ENCODE assay signal across 1 cellular context in the genomic region with DNA sequence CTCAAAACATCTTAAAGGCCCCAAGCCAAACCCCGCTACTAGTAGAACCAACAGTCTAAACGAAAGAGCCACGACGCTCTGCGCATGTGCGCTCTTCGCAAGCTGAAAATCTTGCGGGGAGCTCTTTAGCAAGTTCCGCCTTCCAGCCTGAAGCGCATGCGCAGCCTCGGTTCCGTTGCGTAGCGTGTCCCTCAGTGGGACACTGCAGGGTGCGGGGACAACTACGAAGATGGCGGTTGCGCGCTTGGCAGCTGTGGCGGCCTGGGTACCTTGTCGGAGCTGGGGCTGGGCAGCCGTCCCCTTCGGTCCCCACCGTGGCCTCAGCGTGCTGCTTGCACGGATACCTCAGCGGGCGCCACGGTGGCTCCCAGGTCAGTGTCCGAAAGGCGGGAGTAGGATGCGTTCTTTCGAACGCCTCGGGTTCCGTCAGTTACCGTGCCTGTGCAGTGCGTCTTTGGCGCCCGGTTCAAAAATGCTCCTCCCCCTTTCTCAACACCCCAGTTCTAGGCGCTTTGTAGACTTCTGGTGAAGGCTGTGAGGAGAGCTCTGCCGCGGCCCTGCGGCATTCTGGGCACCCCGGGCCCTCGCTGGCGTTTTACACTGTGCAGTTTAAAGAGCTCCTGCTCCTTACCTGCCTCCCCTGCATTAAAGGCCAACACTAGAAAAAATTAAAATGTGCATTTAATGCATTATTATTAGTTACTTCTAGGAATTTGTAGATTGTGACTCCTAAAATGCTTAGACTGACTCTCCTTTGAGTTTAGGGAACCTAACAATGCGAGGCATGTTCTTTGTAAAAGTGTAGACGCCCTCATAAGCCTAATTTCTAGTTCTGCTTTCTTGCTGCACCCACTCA.
TF ChIP-seq lines count a peak whose summit lies in the region.

A gene (plus strand): TSS at position 194 of the 856 bp plus-strand sequence. CDS start 36 bp downstream, at position 230.

TF ChIP-seq in HepG2, 621 proteins besides CTCF, POLR2A, EP300 and RAD21 (continued from another document and continues in another):
- TF ChIP-seq, protein P1, sequence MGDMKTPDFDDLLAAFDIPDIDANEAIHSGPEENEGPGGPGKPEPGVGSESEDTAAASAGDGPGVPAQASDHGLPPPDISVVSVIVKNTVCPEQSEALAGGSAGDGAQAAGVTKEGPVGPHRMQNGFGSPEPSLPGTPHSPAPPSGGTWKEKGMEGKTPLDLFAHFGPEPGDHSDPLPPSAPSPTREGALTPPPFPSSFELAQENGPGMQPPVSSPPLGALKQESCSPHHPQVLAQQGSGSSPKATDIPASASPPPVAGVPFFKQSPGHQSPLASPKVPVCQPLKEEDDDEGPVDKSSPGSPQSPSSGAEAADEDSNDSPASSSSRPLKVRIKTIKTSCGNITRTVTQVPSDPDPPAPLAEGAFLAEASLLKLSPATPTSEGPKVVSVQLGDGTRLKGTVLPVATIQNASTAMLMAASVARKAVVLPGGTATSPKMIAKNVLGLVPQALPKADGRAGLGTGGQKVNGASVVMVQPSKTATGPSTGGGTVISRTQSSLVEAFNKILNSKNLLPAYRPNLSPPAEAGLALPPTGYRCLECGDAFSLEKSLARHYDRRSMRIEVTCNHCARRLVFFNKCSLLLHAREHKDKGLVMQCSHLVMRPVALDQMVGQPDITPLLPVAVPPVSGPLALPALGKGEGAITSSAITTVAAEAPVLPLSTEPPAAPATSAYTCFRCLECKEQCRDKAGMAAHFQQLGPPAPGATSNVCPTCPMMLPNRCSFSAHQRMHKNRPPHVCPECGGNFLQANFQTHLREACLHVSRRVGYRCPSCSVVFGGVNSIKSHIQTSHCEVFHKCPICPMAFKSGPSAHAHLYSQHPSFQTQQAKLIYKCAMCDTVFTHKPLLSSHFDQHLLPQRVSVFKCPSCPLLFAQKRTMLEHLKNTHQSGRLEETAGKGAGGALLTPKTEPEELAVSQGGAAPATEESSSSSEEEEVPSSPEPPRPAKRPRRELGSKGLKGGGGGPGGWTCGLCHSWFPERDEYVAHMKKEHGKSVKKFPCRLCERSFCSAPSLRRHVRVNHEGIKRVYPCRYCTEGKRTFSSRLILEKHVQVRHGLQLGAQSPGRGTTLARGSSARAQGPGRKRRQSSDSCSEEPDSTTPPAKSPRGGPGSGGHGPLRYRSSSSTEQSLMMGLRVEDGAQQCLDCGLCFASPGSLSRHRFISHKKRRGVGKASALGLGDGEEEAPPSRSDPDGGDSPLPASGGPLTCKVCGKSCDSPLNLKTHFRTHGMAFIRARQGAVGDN (CRISPR knock-in tag; IDR thresholded peaks at IDR 0.05): peak; percentile 98
- TF ChIP-seq SNAPC2 (CRISPR knock-in tag; IDR thresholded peaks at IDR 0.05): peak; percentile 13; the same call in 1 of the 2 replicates
- TF ChIP-seq MXD4 (CRISPR knock-in tag; IDR thresholded peaks at IDR 0.05): peak; percentile 49; the same call in 1 of the 2 replicates
- peak; percentile 83; the same call in 1 of the 2 replicates for TF ChIP-seq ZNF256 (CRISPR knock-in tag; conservative IDR thresholded peaks at IDR 0.05)
- TF ChIP-seq ZNF598 (CRISPR knock-in tag; IDR thresholded peaks at IDR 0.05; ENCODE audit: borderline replicate concordance): peak; percentile 82; the same call in 1 of the 2 replicates
- TF ChIP-seq, protein P2, sequence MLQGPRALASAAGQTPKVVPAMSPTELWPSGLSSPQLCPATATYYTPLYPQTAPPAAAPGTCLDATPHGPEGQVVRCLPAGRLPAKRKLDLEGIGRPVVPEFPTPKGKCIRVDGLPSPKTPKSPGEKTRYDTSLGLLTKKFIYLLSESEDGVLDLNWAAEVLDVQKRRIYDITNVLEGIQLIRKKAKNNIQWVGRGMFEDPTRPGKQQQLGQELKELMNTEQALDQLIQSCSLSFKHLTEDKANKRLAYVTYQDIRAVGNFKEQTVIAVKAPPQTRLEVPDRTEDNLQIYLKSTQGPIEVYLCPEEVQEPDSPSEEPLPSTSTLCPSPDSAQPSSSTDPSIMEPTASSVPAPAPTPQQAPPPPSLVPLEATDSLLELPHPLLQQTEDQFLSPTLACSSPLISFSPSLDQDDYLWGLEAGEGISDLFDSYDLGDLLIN (CRISPR knock-in tag; IDR thresholded peaks at IDR 0.05; ENCODE audit: borderline replicate concordance): 0 out of 2 replicates have a peak, but pooled peaks have one; percentile 44
- TF ChIP-seq MBD4 (IDR thresholded peaks at IDR 0.05; ENCODE audit: borderline replicate concordance, low read length): no peak
- TF ChIP-seq ELF1 (CRISPR knock-in tag; IDR thresholded peaks at IDR 0.05): peak; percentile 83
- TF ChIP-seq ZBTB20 (CRISPR knock-in tag; IDR thresholded peaks at IDR 0.05; ENCODE audit: borderline replicate concordance, low read depth): 0 out of 2 replicates have a peak, but pooled peaks have one; percentile 60
- TF ChIP-seq KLF6 (CRISPR knock-in tag; IDR thresholded peaks at IDR 0.05): peak; percentile 50; the same call in 1 of the 2 replicates
- TF ChIP-seq, protein P3, sequence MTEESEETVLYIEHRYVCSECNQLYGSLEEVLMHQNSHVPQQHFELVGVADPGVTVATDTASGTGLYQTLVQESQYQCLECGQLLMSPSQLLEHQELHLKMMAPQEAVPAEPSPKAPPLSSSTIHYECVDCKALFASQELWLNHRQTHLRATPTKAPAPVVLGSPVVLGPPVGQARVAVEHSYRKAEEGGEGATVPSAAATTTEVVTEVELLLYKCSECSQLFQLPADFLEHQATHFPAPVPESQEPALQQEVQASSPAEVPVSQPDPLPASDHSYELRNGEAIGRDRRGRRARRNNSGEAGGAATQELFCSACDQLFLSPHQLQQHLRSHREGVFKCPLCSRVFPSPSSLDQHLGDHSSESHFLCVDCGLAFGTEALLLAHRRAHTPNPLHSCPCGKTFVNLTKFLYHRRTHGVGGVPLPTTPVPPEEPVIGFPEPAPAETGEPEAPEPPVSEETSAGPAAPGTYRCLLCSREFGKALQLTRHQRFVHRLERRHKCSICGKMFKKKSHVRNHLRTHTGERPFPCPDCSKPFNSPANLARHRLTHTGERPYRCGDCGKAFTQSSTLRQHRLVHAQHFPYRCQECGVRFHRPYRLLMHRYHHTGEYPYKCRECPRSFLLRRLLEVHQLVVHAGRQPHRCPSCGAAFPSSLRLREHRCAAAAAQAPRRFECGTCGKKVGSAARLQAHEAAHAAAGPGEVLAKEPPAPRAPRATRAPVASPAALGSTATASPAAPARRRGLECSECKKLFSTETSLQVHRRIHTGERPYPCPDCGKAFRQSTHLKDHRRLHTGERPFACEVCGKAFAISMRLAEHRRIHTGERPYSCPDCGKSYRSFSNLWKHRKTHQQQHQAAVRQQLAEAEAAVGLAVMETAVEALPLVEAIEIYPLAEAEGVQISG (CRISPR knock-in tag; IDR thresholded peaks at IDR 0.05): peak; percentile 80
- TF ChIP-seq ETV5 (CRISPR knock-in tag; IDR thresholded peaks at IDR 0.05; ENCODE audit: borderline replicate concordance): peak; percentile 41
- peak; percentile 54; the same call in 1 of the 2 replicates for TF ChIP-seq ZNF709 (CRISPR knock-in tag; IDR thresholded peaks at IDR 0.05)
- 0 out of 2 replicates have a peak, but pooled peaks have one; percentile 59 for TF ChIP-seq ZNF510 (CRISPR knock-in tag; IDR thresholded peaks at IDR 0.05; ENCODE audit: low read depth)
- no peak for TF ChIP-seq CEBPB (IDR thresholded peaks at IDR 0.05; ENCODE audit: borderline replicate concordance, low read depth, low read length)
- TF ChIP-seq KAT8 (CRISPR knock-in tag; IDR thresholded peaks at IDR 0.05): peak; percentile 89
- no peak for TF ChIP-seq JUNB (CRISPR knock-in tag; IDR thresholded peaks at IDR 0.05; ENCODE audit: borderline replicate concordance)
- 0 out of 2 replicates have a peak, but pooled peaks have one; percentile 66 for TF ChIP-seq ZBTB38 (CRISPR knock-in tag; IDR thresholded peaks at IDR 0.05)
- no peak for TF ChIP-seq CREB1 (IDR thresholded peaks at IDR 0.05)
- no peak; the same call in none of the 2 replicates for TF ChIP-seq CREB1 (CRISPR knock-in tag; IDR thresholded peaks at IDR 0.05)
- TF ChIP-seq ZNF549 (CRISPR knock-in tag; IDR thresholded peaks at IDR 0.05): no peak
- TF ChIP-seq, protein P4, sequence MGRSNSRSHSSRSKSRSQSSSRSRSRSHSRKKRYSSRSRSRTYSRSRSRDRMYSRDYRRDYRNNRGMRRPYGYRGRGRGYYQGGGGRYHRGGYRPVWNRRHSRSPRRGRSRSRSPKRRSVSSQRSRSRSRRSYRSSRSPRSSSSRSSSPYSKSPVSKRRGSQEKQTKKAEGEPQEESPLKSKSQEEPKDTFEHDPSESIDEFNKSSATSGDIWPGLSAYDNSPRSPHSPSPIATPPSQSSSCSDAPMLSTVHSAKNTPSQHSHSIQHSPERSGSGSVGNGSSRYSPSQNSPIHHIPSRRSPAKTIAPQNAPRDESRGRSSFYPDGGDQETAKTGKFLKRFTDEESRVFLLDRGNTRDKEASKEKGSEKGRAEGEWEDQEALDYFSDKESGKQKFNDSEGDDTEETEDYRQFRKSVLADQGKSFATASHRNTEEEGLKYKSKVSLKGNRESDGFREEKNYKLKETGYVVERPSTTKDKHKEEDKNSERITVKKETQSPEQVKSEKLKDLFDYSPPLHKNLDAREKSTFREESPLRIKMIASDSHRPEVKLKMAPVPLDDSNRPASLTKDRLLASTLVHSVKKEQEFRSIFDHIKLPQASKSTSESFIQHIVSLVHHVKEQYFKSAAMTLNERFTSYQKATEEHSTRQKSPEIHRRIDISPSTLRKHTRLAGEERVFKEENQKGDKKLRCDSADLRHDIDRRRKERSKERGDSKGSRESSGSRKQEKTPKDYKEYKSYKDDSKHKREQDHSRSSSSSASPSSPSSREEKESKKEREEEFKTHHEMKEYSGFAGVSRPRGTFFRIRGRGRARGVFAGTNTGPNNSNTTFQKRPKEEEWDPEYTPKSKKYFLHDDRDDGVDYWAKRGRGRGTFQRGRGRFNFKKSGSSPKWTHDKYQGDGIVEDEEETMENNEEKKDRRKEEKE (IDR thresholded peaks at IDR 0.05): no peak
- TF ChIP-seq KMT2A (CRISPR knock-in tag; IDR thresholded peaks at IDR 0.05): peak; percentile 95
- TF ChIP-seq ZNF550 (CRISPR knock-in tag; IDR thresholded peaks at IDR 0.05; ENCODE audit: borderline replicate concordance): peak; percentile 93; the same call in 1 of the 2 replicates
- peak; percentile 89 for TF ChIP-seq TOPORS (CRISPR knock-in tag; IDR thresholded peaks at IDR 0.05)
- TF ChIP-seq, protein P5, sequence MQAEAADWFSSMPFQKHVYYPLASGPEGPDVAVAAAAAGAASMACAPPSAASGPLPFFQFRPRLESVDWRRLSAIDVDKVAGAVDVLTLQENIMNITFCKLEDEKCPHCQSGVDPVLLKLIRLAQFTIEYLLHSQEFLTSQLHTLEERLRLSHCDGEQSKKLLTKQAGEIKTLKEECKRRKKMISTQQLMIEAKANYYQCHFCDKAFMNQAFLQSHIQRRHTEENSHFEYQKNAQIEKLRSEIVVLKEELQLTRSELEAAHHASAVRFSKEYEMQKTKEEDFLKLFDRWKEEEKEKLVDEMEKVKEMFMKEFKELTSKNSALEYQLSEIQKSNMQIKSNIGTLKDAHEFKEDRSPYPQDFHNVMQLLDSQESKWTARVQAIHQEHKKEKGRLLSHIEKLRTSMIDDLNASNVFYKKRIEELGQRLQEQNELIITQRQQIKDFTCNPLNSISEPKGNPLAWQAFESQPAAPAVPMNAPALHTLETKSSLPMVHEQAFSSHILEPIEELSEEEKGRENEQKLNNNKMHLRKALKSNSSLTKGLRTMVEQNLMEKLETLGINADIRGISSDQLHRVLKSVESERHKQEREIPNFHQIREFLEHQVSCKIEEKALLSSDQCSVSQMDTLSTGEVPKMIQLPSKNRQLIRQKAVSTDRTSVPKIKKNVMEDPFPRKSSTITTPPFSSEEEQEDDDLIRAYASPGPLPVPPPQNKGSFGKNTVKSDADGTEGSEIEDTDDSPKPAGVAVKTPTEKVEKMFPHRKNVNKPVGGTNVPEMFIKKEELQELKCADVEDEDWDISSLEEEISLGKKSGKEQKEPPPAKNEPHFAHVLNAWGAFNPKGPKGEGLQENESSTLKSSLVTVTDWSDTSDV (CRISPR knock-in tag; IDR thresholded peaks at IDR 0.05): peak; percentile 65; the same call in 1 of the 2 replicates
- peak; percentile 87; the same call in 1 of the 2 replicates for TF ChIP-seq ZNF230 (CRISPR knock-in tag; IDR thresholded peaks at IDR 0.05)
- 0 out of 2 replicates have a peak, but pooled peaks have one; percentile 81 for TF ChIP-seq ZNF34 (CRISPR knock-in tag; IDR thresholded peaks at IDR 0.05; ENCODE audit: borderline replicate concordance)
- TF ChIP-seq, protein P6, sequence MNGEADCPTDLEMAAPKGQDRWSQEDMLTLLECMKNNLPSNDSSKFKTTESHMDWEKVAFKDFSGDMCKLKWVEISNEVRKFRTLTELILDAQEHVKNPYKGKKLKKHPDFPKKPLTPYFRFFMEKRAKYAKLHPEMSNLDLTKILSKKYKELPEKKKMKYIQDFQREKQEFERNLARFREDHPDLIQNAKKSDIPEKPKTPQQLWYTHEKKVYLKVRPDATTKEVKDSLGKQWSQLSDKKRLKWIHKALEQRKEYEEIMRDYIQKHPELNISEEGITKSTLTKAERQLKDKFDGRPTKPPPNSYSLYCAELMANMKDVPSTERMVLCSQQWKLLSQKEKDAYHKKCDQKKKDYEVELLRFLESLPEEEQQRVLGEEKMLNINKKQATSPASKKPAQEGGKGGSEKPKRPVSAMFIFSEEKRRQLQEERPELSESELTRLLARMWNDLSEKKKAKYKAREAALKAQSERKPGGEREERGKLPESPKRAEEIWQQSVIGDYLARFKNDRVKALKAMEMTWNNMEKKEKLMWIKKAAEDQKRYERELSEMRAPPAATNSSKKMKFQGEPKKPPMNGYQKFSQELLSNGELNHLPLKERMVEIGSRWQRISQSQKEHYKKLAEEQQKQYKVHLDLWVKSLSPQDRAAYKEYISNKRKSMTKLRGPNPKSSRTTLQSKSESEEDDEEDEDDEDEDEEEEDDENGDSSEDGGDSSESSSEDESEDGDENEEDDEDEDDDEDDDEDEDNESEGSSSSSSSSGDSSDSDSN (CRISPR knock-in tag; IDR thresholded peaks at IDR 0.05): peak; percentile 76
- peak; percentile 67; the same call in 1 of the 2 replicates for TF ChIP-seq SMAD1 (CRISPR knock-in tag; IDR thresholded peaks at IDR 0.05; ENCODE audit: borderline replicate concordance, low read depth)
- TF ChIP-seq MIER2 (CRISPR knock-in tag; IDR thresholded peaks at IDR 0.05): peak; percentile 52; the same call in 1 of the 2 replicates
- TF ChIP-seq, protein P7, sequence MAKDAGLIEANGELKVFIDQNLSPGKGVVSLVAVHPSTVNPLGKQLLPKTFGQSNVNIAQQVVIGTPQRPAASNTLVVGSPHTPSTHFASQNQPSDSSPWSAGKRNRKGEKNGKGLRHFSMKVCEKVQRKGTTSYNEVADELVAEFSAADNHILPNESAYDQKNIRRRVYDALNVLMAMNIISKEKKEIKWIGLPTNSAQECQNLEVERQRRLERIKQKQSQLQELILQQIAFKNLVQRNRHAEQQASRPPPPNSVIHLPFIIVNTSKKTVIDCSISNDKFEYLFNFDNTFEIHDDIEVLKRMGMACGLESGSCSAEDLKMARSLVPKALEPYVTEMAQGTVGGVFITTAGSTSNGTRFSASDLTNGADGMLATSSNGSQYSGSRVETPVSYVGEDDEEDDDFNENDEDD (CRISPR knock-in tag; IDR thresholded peaks at IDR 0.05; ENCODE audit: borderline replicate concordance): peak; percentile 59; the same call in 1 of the 2 replicates
- TF ChIP-seq GZF1 (CRISPR knock-in tag; IDR thresholded peaks at IDR 0.05): peak; percentile 61; the same call in 1 of the 2 replicates
- TF ChIP-seq, protein P8, sequence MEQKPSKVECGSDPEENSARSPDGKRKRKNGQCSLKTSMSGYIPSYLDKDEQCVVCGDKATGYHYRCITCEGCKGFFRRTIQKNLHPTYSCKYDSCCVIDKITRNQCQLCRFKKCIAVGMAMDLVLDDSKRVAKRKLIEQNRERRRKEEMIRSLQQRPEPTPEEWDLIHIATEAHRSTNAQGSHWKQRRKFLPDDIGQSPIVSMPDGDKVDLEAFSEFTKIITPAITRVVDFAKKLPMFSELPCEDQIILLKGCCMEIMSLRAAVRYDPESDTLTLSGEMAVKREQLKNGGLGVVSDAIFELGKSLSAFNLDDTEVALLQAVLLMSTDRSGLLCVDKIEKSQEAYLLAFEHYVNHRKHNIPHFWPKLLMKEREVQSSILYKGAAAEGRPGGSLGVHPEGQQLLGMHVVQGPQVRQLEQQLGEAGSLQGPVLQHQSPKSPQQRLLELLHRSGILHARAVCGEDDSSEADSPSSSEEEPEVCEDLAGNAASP (CRISPR knock-in tag; IDR thresholded peaks at IDR 0.05; ENCODE audit: borderline replicate concordance): 0 out of 2 replicates have a peak, but pooled peaks have one; percentile 44
